In genomic region chr5:181039961-181040915, GRCh38 we compare ENCODE assay signal across 17 cellular contexts. TPM values are rescaled to one million over a fixed set of nuclear protein-coding genes. Genes with fewer than 3 reads are reported as not detected.
DNase-seq lines count a peak whose midpoint lies in the region; ATAC-seq and TF ChIP-seq lines count a peak whose summit lies in the region.
"Had no signal": no experiment of that assay in that cellular context is flagged by ENCODE, and none has a peak within 500 bp of the region (broad histone marks: within the 10 kb centered on the region; RNA-seq: fewer than 3 reads in every experiment).

Gene BTNL9 (plus strand): TSS chr5:181040266. CDS start chr5:181045490, 5,224 bp downstream.

- 51% methylated on average over 24 of the region's 24 CpGs for WGBS in right cardiac atrium
- 73% methylated on average over 24 of the region's 24 CpGs for WGBS in prostate gland
- WGBS in GM23248 (ENCODE audit: low coverage in 1 of 2, low lambda C conversion rate in 2 of 2, missing lambda C conversion rate in 2 of 2), 2 experiments: 39 to 41% methylated on average over 24 of the region's 24 CpGs

- in situ Hi-C loops in GM23248 (cut with MboI): loop anchor here (25.0 kb wide), 3 partner anchors 103 to 903 kb away; no protein-coding TSS in a partner anchor

- TF ChIP-seq CTCF in dorsolateral prefrontal cortex (IDR thresholded peaks at IDR 0.05 in 54 of 56, conservative IDR thresholded peaks at IDR 0.05 in 2 of 56; ENCODE audit: low read depth in 1 of 56, partially characterized antibody in 56 of 56) (no peak), prostate gland (IDR thresholded peaks at IDR 0.05) (no peak), uterus (IDR thresholded peaks at IDR 0.05) (no peak)

- H2AFZ ChIP-seq in GM23248: no peak within 1 kb of the TSS

- ATAC-seq in right cardiac atrium (no peak), HG03521 (IDR thresholded peaks at IDR 0.05; ENCODE audit: unreplicated experiment) (no peak)
- ATAC-seq: GM12878; stimulated activated naive CD8-positive, alpha-beta T cell treated with anti-CD3 and anti-CD28 coated beads, Interleukin-15, Interleukin-2, amounts not matched to agents 100 U/mL and 50 U/mL, for 24 hours had no signal

- no peaks in the 10 kb centered on the region for H3K9me2 ChIP-seq in GM23248 (ENCODE audit: insufficient read depth)

- H3F3A ChIP-seq in GM23248 (ENCODE audit: insufficient read depth): no peaks in the 10 kb centered on the region

- no peak within 1 kb of the TSS for H3K9ac ChIP-seq in GM23248

- peaks cover 0 to 25% (median 0%) of the 10 kb centered on the region in 45 donors for H3K27me3 ChIP-seq in dorsolateral prefrontal cortex
- no peaks in the 10 kb centered on the region for H3K27me3 ChIP-seq in right cardiac atrium (ENCODE audit: control insufficient read depth, insufficient read depth)
- H3K27me3 ChIP-seq in prostate gland (replicated peaks; ENCODE audit: insufficient read depth): no peaks in the 10 kb centered on the region
- no peaks in the 10 kb centered on the region for H3K27me3 ChIP-seq in uterus
- peaks cover 28% of the 10 kb centered on the region for H3K27me3 ChIP-seq in GM23248 (replicated peaks; ENCODE audit: insufficient read depth)

- no peak within 1 kb of the TSS for H3K4me3 ChIP-seq in dorsolateral prefrontal cortex
- H3K4me3 ChIP-seq in right cardiac atrium (ENCODE audit: low read length): peak within 1 kb of the TSS; percentile 61
- no peak within 1 kb of the TSS for H3K4me3 ChIP-seq in prostate gland
- no peak within 1 kb of the TSS for H3K4me3 ChIP-seq in uterus
- no peak within 1 kb of the TSS for H3K4me3 ChIP-seq in GM23248
- H3K4me3 ChIP-seq: GM12878 had no signal

- H3K27ac ChIP-seq in dorsolateral prefrontal cortex: no peak within 1 kb of the TSS
- H3K27ac ChIP-seq in right cardiac atrium (ENCODE audit: low read length): peak within 1 kb of the TSS; percentile 55
- no peak within 1 kb of the TSS for H3K27ac ChIP-seq in prostate gland
- peak within 1 kb of the TSS in 1 of 2 donors; percentile 24 for H3K27ac ChIP-seq in uterus
- no peak within 1 kb of the TSS for H3K27ac ChIP-seq in GM23248

- no peaks in the 10 kb centered on the region for H3K9me3 ChIP-seq in right cardiac atrium (ENCODE audit: control insufficient read depth, low read length)
- no peaks in the 10 kb centered on the region for H3K9me3 ChIP-seq in prostate gland
- H3K9me3 ChIP-seq in uterus: no peaks in the 10 kb centered on the region
- H3K9me3 ChIP-seq in GM23248 (ENCODE audit: low read depth): no peaks in the 10 kb centered on the region
- H3K9me3 ChIP-seq: BE2C had no signal

- H3K79me2 ChIP-seq in GM23248 (ENCODE audit: insufficient read depth): no peaks in the 10 kb centered on the region

- intact Hi-C loops in dorsolateral prefrontal cortex (cut with DNase I) (no loop called here), right cardiac atrium (cut with DNase I) (loop anchor here in 1 of 4 donors (10.0 kb wide), 1 partner anchor 255 kb away; no protein-coding TSS in a partner anchor), prostate gland (cut with DNase I) (no loop called here), uterus (cut with DNase I; ENCODE audit: low total_unique reads) (no loop called here)

- TF ChIP-seq POLR2A in prostate gland (IDR thresholded peaks at IDR 0.05): no peak
- no peak for TF ChIP-seq POLR2A in uterus (IDR thresholded peaks at IDR 0.05)

- H3K4me1 ChIP-seq in right cardiac atrium (ENCODE audit: control insufficient read depth, insufficient read depth, low read length) (no peaks in the 10 kb centered on the region), prostate gland (replicated peaks) (no peaks in the 10 kb centered on the region), uterus (no peaks in the 10 kb centered on the region), GM23248 (ENCODE audit: insufficient read depth) (no peaks in the 10 kb centered on the region)
- H3K4me1 ChIP-seq: BE2C had no signal

- H3K4me2 ChIP-seq in GM23248 (ENCODE audit: unreplicated experiment): no peak within 1 kb of the TSS

- no peaks in the 10 kb centered on the region for H3K36me3 ChIP-seq in prostate gland
- no peaks in the 10 kb centered on the region for H3K36me3 ChIP-seq in uterus
- no peaks in the 10 kb centered on the region for H3K36me3 ChIP-seq in GM23248 (ENCODE audit: low read depth)
- H3K36me3 ChIP-seq: BE2C had no signal

- H4K20me1 ChIP-seq in GM23248 (ENCODE audit: insufficient read depth): no peaks in the 10 kb centered on the region

- DNase-seq in dorsolateral prefrontal cortex (no peak), right cardiac atrium (no peak), prostate gland (ENCODE audit: low spot score) (no peak), uterus (no peak), GM23248 (no peak), HuH-7.5 (ENCODE audit: low spot score) (no peak)
- DNase-seq: activated CD4-positive, alpha-beta T cell treated with anti-CD3 and anti-CD28 coated beads for 1 hour; amygdala; BE2C; Calu3; NCI-H2029; NCI-H524 treated with DMSO at 0.1 percent for 48 hours; stimulated activated naive CD8-positive, alpha-beta T cell treated with anti-CD3 and anti-CD28 coated beads, Interleukin-15, Interleukin-2, amounts not matched to agents 100 U/mL and 50 U/mL, for 24 hours had no signal

RNA-seq across cellular contexts. Expression of gene BTNL9, which starts in this region (rescaled TPM):
- total RNA-seq in dorsolateral prefrontal cortex (10 to 100 TPM in 112 of 120 experiments, 1 to 10 TPM in 8; 5.6 to 47.1 (median 19.9) TPM), right cardiac atrium (10 to 100 TPM in 3 of 4 donors, 1 to 10 TPM in 1; 8.0 to 44.4 (median 26.8) TPM), prostate gland (10 to 100 TPM; 11.7 to 13.0 TPM), uterus (10 to 100 TPM in 3 of 4 donors, 1 to 10 TPM in 1; 9.0 to 36.9 (median 18.9) TPM)
- polyA plus RNA-seq in right cardiac atrium (57.8 TPM), GM23248 (2016; fragmentation: Nextera tagmentation; extraction: Ambion mirVana) (not detected in 2 replicates)
- not detected in 2 replicates for total RNA-seq in GM23248 (2014; rRNA removed; shearing (Covaris generic))
- total RNA-seq: epithelial cell of proximal tubule, osteoblast had no signal

Comparison
In these comparisons a context has a peak if more than half of its experiments do, and no peak if none do; other contexts are left out.
1. RNA of gene BTNL9 (polyA plus RNA-seq): 57.8 TPM in right cardiac atrium (single experiment); not detected in GM23248; every median in the first group is over 10 times any median in the second.